19 cellular contexts compared by ENCODE assay signal in the genomic region with DNA sequence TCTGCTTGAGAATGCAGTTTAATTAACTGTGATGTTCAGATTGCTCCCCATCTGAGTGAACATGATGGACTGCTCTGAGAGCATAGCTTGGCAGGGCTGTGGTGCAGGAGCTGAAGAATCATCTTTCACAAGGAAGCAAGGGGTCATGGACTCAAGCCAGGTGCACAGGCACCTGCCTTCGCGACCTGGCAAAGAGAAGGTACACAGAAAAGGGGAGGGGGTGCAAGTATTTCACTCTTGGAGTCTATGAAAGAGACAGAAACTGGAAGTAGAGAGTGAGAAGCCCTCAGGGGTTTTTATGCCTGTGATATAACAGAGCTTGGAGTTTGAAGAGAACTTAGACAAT.
DNase-seq lines count a peak whose midpoint lies in the region; ATAC-seq, FAIRE-seq and TF ChIP-seq lines count a peak whose summit lies in the region.
"Had no signal": no experiment of that assay in that cellular context is flagged by ENCODE, and none has a peak within 500 bp of the region (broad histone marks: within the 10 kb centered on the region; RNA-seq: fewer than 3 reads in every experiment).

No MANE protein-coding gene starts in this region.

- no peak for TF ChIP-seq CTCF in kidney (IDR thresholded peaks at IDR 0.05; ENCODE audit: borderline replicate concordance, extremely low read depth, insufficient read depth)

- H3K27ac ChIP-seq in kidney (ENCODE audit: low read depth in 2 of 2, low read length in 2 of 2) = no peak overlapping the region
- H3K27ac ChIP-seq: 22Rv1, ascending aorta, left lung, spleen, tibial artery had no signal

- H3K9ac ChIP-seq in kidney (ENCODE audit: low read length in 2 of 2) = no peak overlapping the region

- no peak for FAIRE-seq in kidney (lab: Jason Lieb, UNC)
- FAIRE-seq: colon had no signal

- H3K4me3 ChIP-seq in kidney (ENCODE audit: low read length in 2 of 2) = no peak overlapping the region
- H3K4me3 ChIP-seq: ascending aorta, left lung, spleen, tibial artery had no signal

- intact Hi-C loops in sciatic nerve (cut with DNase I) = no loop called here
- intact Hi-C loops in kidney (cut with DNase I) = no loop called here

- ATAC-seq in SK-N-SH treated with all-trans-retinoic acid at 6 μM for 48 hours (no peak), sciatic nerve (peak; percentile 23), GM19395 (IDR thresholded peaks at IDR 0.05; ENCODE audit: unreplicated experiment) (no peak), GM18868 (IDR thresholded peaks at IDR 0.05; ENCODE audit: unreplicated experiment) (no peak)
- ATAC-seq: HCT116 had no signal

- peaks cover 3 to 4% of the 10 kb centered on the region in 2 donors for H3K4me1 ChIP-seq in kidney (ENCODE audit: control insufficient read depth in 1 of 2, insufficient read depth in 1 of 2, low read depth in 1 of 2, low read length in 2 of 2)
- H3K4me1 ChIP-seq: ascending aorta had no signal

- H3K36me3 ChIP-seq in kidney (ENCODE audit: control insufficient read depth in 1 of 2, insufficient read depth in 2 of 2, low read length in 2 of 2) = no peaks in the 10 kb centered on the region
- H3K36me3 ChIP-seq: ascending aorta, left lung, spleen, tibial artery had no signal

- peak; percentile 38 for DNase-seq in NCI-H1092 treated with DMSO at 0.1 percent for 48 hours (lab: John Stamatoyannopoulos, UW)
- DNase-seq in NCI-H1092 (lab: John Stamatoyannopoulos, UW) = no peak
- DNase-seq in NCI-H146 treated with DMSO at 0.1 percent for 48 hours (lab: John Stamatoyannopoulos, UW; ENCODE audit: unreplicated experiment) = peak; percentile 88
- no peak for DNase-seq in sciatic nerve (ENCODE audit: low spot score)
- no peak for DNase-seq in kidney
- DNase-seq: activated naive CD4-positive, alpha-beta T cell treated with Interleukin-2 at 50 U/mL for 16 hours; activated T-cell treated with anti-CD3 and anti-CD28 coated beads for 4 hours; left lung; NCI-H1417 treated with DMSO at 0.1 percent for 48 hours; posterior cingulate gyrus; spleen; tibial artery had no signal

- H3K9me3 ChIP-seq in kidney (ENCODE audit: control insufficient read depth in 1 of 2, low read length in 2 of 2) = no peaks in the 10 kb centered on the region
- H3K9me3 ChIP-seq: ascending aorta, left lung, spleen, tibial artery had no signal

TF ChIP-seq in SK-N-SH treated with all-trans-retinoic acid at 6 μM for 48 hours, 23 proteins besides CTCF, POLR2A, EP300 and RAD21:
- TF ChIP-seq, protein P1, sequence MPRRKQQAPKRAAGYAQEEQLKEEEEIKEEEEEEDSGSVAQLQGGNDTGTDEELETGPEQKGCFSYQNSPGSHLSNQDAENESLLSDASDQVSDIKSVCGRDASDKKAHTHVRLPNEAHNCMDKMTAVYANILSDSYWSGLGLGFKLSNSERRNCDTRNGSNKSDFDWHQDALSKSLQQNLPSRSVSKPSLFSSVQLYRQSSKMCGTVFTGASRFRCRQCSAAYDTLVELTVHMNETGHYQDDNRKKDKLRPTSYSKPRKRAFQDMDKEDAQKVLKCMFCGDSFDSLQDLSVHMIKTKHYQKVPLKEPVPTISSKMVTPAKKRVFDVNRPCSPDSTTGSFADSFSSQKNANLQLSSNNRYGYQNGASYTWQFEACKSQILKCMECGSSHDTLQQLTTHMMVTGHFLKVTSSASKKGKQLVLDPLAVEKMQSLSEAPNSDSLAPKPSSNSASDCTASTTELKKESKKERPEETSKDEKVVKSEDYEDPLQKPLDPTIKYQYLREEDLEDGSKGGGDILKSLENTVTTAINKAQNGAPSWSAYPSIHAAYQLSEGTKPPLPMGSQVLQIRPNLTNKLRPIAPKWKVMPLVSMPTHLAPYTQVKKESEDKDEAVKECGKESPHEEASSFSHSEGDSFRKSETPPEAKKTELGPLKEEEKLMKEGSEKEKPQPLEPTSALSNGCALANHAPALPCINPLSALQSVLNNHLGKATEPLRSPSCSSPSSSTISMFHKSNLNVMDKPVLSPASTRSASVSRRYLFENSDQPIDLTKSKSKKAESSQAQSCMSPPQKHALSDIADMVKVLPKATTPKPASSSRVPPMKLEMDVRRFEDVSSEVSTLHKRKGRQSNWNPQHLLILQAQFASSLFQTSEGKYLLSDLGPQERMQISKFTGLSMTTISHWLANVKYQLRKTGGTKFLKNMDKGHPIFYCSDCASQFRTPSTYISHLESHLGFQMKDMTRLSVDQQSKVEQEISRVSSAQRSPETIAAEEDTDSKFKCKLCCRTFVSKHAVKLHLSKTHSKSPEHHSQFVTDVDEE (CRISPR knock-in tag; IDR thresholded peaks at IDR 0.05) = peak; percentile 12; the same call in 1 of the 2 replicates
- no peak for TF ChIP-seq GLIS3 (CRISPR knock-in tag; IDR thresholded peaks at IDR 0.05)
- no peak for TF ChIP-seq TOX (CRISPR knock-in tag; IDR thresholded peaks at IDR 0.05; ENCODE audit: borderline replicate concordance)
TF ChIP-seq in SK-N-SH treated with all-trans-retinoic acid at 6 μM for 48 hours: peak in this region for 1.

Comparison
In these comparisons a context has a peak if more than half of its experiments do, and no peak if none do; other contexts are left out.
1. DNase-seq: peak in NCI-H1092 treated with DMSO at 0.1 percent for 48 hours (single experiment) and NCI-H146 treated with DMSO at 0.1 percent for 48 hours (single experiment); none in NCI-H1092 (single experiment), sciatic nerve (single experiment) and kidney (single experiment).